ENCODE assay signal across 1 cellular context in genomic region chr15:83571820-83572707, GRCh38.
TF ChIP-seq lines count a peak whose summit lies in the region.

No MANE protein-coding gene starts in this region.

TF ChIP-seq in IMR-90, 13 proteins besides CTCF, POLR2A, EP300 and RAD21 (continued from another document):
- TF ChIP-seq SMC3 (IDR thresholded peaks at IDR 0.05; ENCODE audit: low read depth, low read length) = peak; percentile 38; the same call in 1 of the 2 replicates
